ENCODE assay signal across 2 cellular contexts in genomic region chr2:47225061-47225783, GRCh38.
TF ChIP-seq lines count a peak whose summit lies in the region.

No MANE protein-coding gene starts in this region.

TF ChIP-seq in endothelial cell of umbilical vein, 7 proteins besides CTCF, POLR2A, EP300 and RAD21 (continued from another document):
- TF ChIP-seq FOS (IDR thresholded peaks at IDR 0.05; ENCODE audit: borderline replicate concordance, insufficient read depth, low read length) (peak; percentile 97), JUN (IDR thresholded peaks at IDR 0.05; ENCODE audit: borderline replicate concordance, insufficient read depth, insufficient read length, low read depth) (peak; percentile 84)

TF ChIP-seq in neural cell, 6 proteins besides CTCF, POLR2A, EP300 and RAD21 (continued from another document):
- TF ChIP-seq REST (IDR thresholded peaks at IDR 0.05; ENCODE audit: borderline replicate concordance), result no peak
- TF ChIP-seq MXI1 (conservative IDR thresholded peaks at IDR 0.05; ENCODE audit: poor library complexity, severe bottlenecking), result no peak
- no peak for TF ChIP-seq TAF1 (IDR thresholded peaks at IDR 0.05; ENCODE audit: low read depth)
- TF ChIP-seq SMC3 (conservative IDR thresholded peaks at IDR 0.05; ENCODE audit: poor library complexity), result no peak
- no peak for TF ChIP-seq POLR2AphosphoS5 (IDR thresholded peaks at IDR 0.05)
